8 cellular contexts compared by ENCODE assay signal in the genomic region with DNA sequence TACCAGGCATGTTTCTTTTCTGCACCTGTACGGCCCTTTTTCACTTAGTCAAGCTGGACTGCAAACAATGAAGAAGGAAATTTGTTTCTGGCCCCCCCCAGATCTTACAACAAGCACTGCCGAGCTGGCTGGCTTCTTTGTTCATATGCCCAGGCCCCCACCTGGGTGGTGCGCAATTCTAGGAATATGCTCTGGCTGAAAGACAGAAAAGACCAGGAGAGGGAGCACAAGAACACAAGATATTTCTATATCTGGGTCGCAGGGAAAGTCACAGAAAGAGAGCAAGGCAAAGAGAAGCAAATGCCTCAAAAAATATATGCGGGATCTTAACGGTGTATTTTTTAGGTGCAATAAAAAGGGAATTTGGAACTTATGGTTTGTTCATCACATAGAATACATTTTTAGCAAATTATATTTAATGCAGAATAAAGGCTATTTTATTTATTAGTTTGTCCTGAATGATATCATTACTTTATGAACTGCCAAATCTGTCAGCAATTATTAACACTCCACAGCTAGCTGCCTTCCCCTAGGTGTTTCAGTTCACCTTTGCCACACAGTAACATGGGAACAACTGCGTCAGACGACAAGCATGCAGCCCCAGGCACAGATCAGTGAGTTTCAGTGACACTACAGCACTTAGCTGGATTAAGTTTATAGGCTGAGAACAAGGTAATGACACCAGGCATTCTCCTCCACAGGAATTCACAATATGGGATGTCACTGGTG.
DNase-seq lines count a peak whose midpoint lies in the region; ATAC-seq and TF ChIP-seq lines count a peak whose summit lies in the region.

No MANE protein-coding gene starts in this region.

- CTCF ChIA-PET in A673 (lab: Charles Lee): interaction anchor here (2.7 kb wide), 1 partner anchor 508 kb away, joined by 7 read pairs; no protein-coding TSS in a partner anchor

- H3F3A ChIP-seq in smooth muscle cell (ENCODE audit: low read depth): no peaks in the 10 kb centered on the region

- no TSS peak for BruUV-seq in A673 (replicated peaks; lab: Mats Ljungman, UMichigan)

- no peak overlapping the region for H3K9ac ChIP-seq in smooth muscle cell (ENCODE audit: low read depth)

- H4K20me1 ChIP-seq in smooth muscle cell (ENCODE audit: low read depth): no peaks in the 10 kb centered on the region

- intact Hi-C loops in A673 (cut with micrococcal nuclease; ENCODE audit: unreplicated experiment) (loop anchor here (1.0 to 10.0 kb wide), 4 partner anchors 124 to 509 kb away; no protein-coding TSS in a partner anchor), ascending aorta (cut with DNase I) (loop anchor here (1.0 to 2.0 kb wide), 3 partner anchors 326 to 509 kb away; a partner anchor contains a TSS)

- in situ Hi-C loops in GM13977 (cut with MboI; ENCODE audit: low pct_unique_long_range_greater_than_20kb, low sequenced_read_pairs, unreplicated experiment): no loop called here

- H3K4me3 ChIP-seq in A673 (ENCODE audit: low read depth, low read length, poor library complexity, severe bottlenecking) (no peak overlapping the region), ascending aorta (no peak overlapping the region), smooth muscle cell (no peak overlapping the region)

- H3K36me3 ChIP-seq in A673 (ENCODE audit: insufficient read depth, low read length, poor library complexity, severe bottlenecking) (no peaks in the 10 kb centered on the region), ascending aorta (no peaks in the 10 kb centered on the region), smooth muscle cell (ENCODE audit: low read depth) (no peaks in the 10 kb centered on the region)

- H3K79me2 ChIP-seq in smooth muscle cell (ENCODE audit: low read depth): no peaks in the 10 kb centered on the region

- H2AFZ ChIP-seq in smooth muscle cell (ENCODE audit: low read depth): no peak overlapping the region

- H3K27me3 ChIP-seq in A673 (replicated peaks; ENCODE audit: insufficient read depth, low read depth, low read length, poor library complexity) (peaks cover 20% of the 10 kb centered on the region), ascending aorta (no peaks in the 10 kb centered on the region), smooth muscle cell (ENCODE audit: low read depth) (no peaks in the 10 kb centered on the region)

- H3K27ac ChIP-seq in A673 (ENCODE audit: low read depth, low read length, poor library complexity, severe bottlenecking) (no peak overlapping the region), ascending aorta (no peak overlapping the region), smooth muscle cell (ENCODE audit: low read depth) (peak overlapping the region; percentile 18)

- POLR2A ChIA-PET in A673 (lab: Charles Lee; ENCODE audit: low non-redundant PET): no interaction called here

- 39% methylated on average over 8 of the region's 8 CpGs for WGBS in smooth muscle cell (ENCODE audit: low lambda C conversion rate)

- ATAC-seq in HG03469 (IDR thresholded peaks at IDR 0.05; ENCODE audit: unreplicated experiment): no peak

- no peak overlapping the region for H3K4me2 ChIP-seq in smooth muscle cell

- H3K4me1 ChIP-seq in A673 (ENCODE audit: insufficient read depth, low read length, poor library complexity, severe bottlenecking) (no peaks in the 10 kb centered on the region), ascending aorta (no peaks in the 10 kb centered on the region), smooth muscle cell (ENCODE audit: low read depth) (no peaks in the 10 kb centered on the region)

- TF ChIP-seq CTCF in A673 (conservative IDR thresholded peaks at IDR 0.05; ENCODE audit: low read depth, low read length) (peak; percentile 79), GM13977 (IDR thresholded peaks at IDR 0.05; ENCODE audit: extremely low read depth, insufficient read depth, missing control alignments) (peak; percentile 35), ascending aorta (IDR thresholded peaks at IDR 0.05) (peak; percentile 50 to 73 (median 53)), smooth muscle cell (IDR thresholded peaks at IDR 0.05; ENCODE audit: borderline replicate concordance, insufficient read depth, poor library complexity, severe bottlenecking) (peak; percentile 72)

- DNase-seq in A673 (ENCODE audit: low spot score): peak; percentile 77
- DNase-seq in GM13977 (ENCODE audit: low spot score): no peak
- peak; percentile 46 for DNase-seq in NCI-H345 treated with DMSO at 0.1 percent for 48 hours (lab: John Stamatoyannopoulos, UW; ENCODE audit: unreplicated experiment)
- peak in 1 of 2 donors; percentile 64 for DNase-seq in ascending aorta (ENCODE audit: low spot score in 2 of 2)
- peak; percentile 29 for DNase-seq in hepatic stellate cell (ENCODE audit: low spot score)
- DNase-seq in smooth muscle cell (lab: John Stamatoyannopoulos, UW; ENCODE audit: unreplicated experiment): no peak
- no peak for DNase-seq in activated CD8-positive, alpha-beta memory T cell treated with anti-CD3 and anti-CD28 coated beads, Interleukin-2, amount 50 U/mL, for 48 hours

- H3K9me3 ChIP-seq in A673 (ENCODE audit: low read depth, low read length, poor library complexity, severe bottlenecking) (no peaks in the 10 kb centered on the region), ascending aorta (no peaks in the 10 kb centered on the region), smooth muscle cell (replicated peaks; ENCODE audit: low read depth) (no peaks in the 10 kb centered on the region)

Comparison
In these comparisons a context has a peak if more than half of its experiments do, and no peak if none do; other contexts are left out.
1. DNase-seq: peak in A673 (single experiment), NCI-H345 treated with DMSO at 0.1 percent for 48 hours (single experiment) and hepatic stellate cell (single experiment); none in GM13977 (single experiment), smooth muscle cell (single experiment) and activated CD8-positive, alpha-beta memory T cell treated with anti-CD3 and anti-CD28 coated beads, Interleukin-2, amount 50 U/mL, for 48 hours (single experiment).
2. Peak in every context shown above with its lines, with median percentiles within 50 percentile points of each other: CTCF ChIP-seq.